ENCODE assay signal across 11 cellular contexts in the genomic region with DNA sequence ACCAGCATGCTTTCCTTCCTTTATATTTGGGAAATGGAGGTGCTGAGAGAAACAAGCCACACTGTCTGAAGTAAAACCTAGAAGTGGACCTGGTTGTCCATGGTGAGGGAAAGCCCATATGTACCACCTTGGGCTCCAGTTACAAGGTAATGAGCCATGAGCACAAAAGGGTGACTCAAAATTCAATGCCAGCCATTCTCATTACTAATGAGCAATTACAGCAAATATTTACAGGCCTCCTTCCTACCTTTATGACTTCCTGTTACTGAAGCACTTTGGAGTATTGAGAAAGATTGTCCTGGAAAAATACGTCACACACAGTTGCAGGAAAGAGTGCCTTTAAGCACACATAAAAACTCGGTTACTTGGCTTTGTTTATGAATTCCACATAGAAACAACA. TPM values are rescaled to one million over a fixed set of nuclear protein-coding genes. Genes with fewer than 3 reads are reported as not detected.
DNase-seq lines count a peak whose midpoint lies in the region; ATAC-seq and TF ChIP-seq lines count a peak whose summit lies in the region.
"Had no signal": no experiment of that assay in that cellular context is flagged by ENCODE, and none has a peak within 500 bp of the region (broad histone marks: within the 10 kb centered on the region; RNA-seq: fewer than 3 reads in every experiment).

No MANE protein-coding gene starts in this region.

- H3K4me1 ChIP-seq in mammary epithelial cell (ENCODE audit: insufficient read depth, low read length) (peaks cover 54% of the 10 kb centered on the region), lower lobe of right lung (peaks cover 97% of the 10 kb centered on the region)

- no peak for TF ChIP-seq CTCF in mammary epithelial cell (conservative IDR thresholded peaks at IDR 0.05 in 1 of 2, IDR thresholded peaks at IDR 0.05 in 1 of 2; ENCODE audit: extremely low read depth in 1 of 2, insufficient read depth in 1 of 2, low read depth in 1 of 2, low read length in 2 of 2)
- no peak for TF ChIP-seq CTCF in lower lobe of right lung (IDR thresholded peaks at IDR 0.05)

- 3% methylated on average over 2 of the region's 2 CpGs for WGBS in mammary epithelial cell (ENCODE audit: low coverage, missing lambda C conversion rate)

- H3K9me3 ChIP-seq in mammary epithelial cell (replicated peaks; ENCODE audit: insufficient read depth, low read length) (no peaks in the 10 kb centered on the region), lower lobe of right lung (no peaks in the 10 kb centered on the region)

- BruUV-seq in mammary epithelial cell (replicated peaks; lab: Mats Ljungman, UMichigan): no TSS peak

- H3K9ac ChIP-seq in mammary epithelial cell (ENCODE audit: insufficient read depth, low read length): no peak overlapping the region

- H3K4me3 ChIP-seq in mammary epithelial cell (replicated peaks in 1 of 3; ENCODE audit: insufficient read depth in 1 of 3, low read depth in 2 of 3, low read length in 3 of 3): no peak overlapping the region
- H3K4me3 ChIP-seq in lower lobe of right lung: peak overlapping the region; percentile 78
- H3K4me3 ChIP-seq: cardiac muscle cell had no signal

- H3K36me3 ChIP-seq in mammary epithelial cell (ENCODE audit: insufficient read depth, low read length) (no peaks in the 10 kb centered on the region), lower lobe of right lung (no peaks in the 10 kb centered on the region)
- H3K36me3 ChIP-seq: cardiac muscle cell had no signal

- H3K27me3 ChIP-seq in mammary epithelial cell (ENCODE audit: insufficient read depth, low read length): no peaks in the 10 kb centered on the region
- H3K27me3 ChIP-seq in lower lobe of right lung (ENCODE audit: low read depth): no peaks in the 10 kb centered on the region

- in situ Hi-C loops in mammary epithelial cell (cut with MboI; ENCODE audit: low sequenced_read_pairs in 2 of 2): no loop called here

- ATAC-seq in lower lobe of right lung: peak; percentile 79 to 83
- no peak for ATAC-seq in HG02678 (IDR thresholded peaks at IDR 0.05; ENCODE audit: unreplicated experiment)
- ATAC-seq in GM21526 (IDR thresholded peaks at IDR 0.05; ENCODE audit: low FRiP score, unreplicated experiment): no peak
- ATAC-seq in HG02623 (IDR thresholded peaks at IDR 0.05; ENCODE audit: unreplicated experiment): no peak
- ATAC-seq: CD8-positive, alpha-beta T cell had no signal

- dilution Hi-C loops in mammary epithelial cell (cut with HindIII; ENCODE audit: low sequenced_read_pairs): no loop called here

- H3K4me2 ChIP-seq in mammary epithelial cell (ENCODE audit: insufficient read depth, low read depth, low read length): peak overlapping the region; percentile 34

- peak overlapping the region; percentile 75 for H3K27ac ChIP-seq in mammary epithelial cell (ENCODE audit: insufficient read depth, low read depth, low read length)
- peak overlapping the region; percentile 98 for H3K27ac ChIP-seq in lower lobe of right lung
- H3K27ac ChIP-seq: cardiac muscle cell had no signal

- peak; percentile 61 for DNase-seq in COLO668 (lab: John Stamatoyannopoulos, UW; ENCODE audit: unreplicated experiment)
- peak; percentile 75 for DNase-seq in NCI-H1436 treated with DMSO at 0.1 percent for 48 hours (lab: John Stamatoyannopoulos, UW)
- peak; percentile 91 for DNase-seq in mammary epithelial cell
- DNase-seq in lower lobe of right lung: no peak
- DNase-seq in NCI-H526 (lab: John Stamatoyannopoulos, UW): no peak
- DNase-seq: CD8-positive, alpha-beta T cell; NCI-H524 treated with DMSO at 0.1 percent for 48 hours had no signal

- peaks cover 88% of the 10 kb centered on the region for H3K79me2 ChIP-seq in mammary epithelial cell (ENCODE audit: insufficient read depth, low read length)

- no peak overlapping the region for H2AFZ ChIP-seq in mammary epithelial cell (ENCODE audit: low read depth, low read length)

- H4K20me1 ChIP-seq in mammary epithelial cell (ENCODE audit: insufficient read depth, low read length): no peaks in the 10 kb centered on the region

- CTCF ChIA-PET in mammary epithelial cell (lab: Charles Lee; ENCODE audit: low non-redundant PET): no interaction called here

- intact Hi-C loops in mammary epithelial cell (cut with micrococcal nuclease) (loop anchor here (1.0 kb wide), 1 partner anchor 27 kb away; no protein-coding TSS in a partner anchor), lower lobe of right lung (cut with DNase I) (no loop called here)

RNA-seq across cellular contexts. Expression of a gene that starts 9.1 kb away (rescaled TPM):
- total RNA-seq in mammary epithelial cell: 100 to 1,000 TPM; 130 to 174 TPM
- 182 TPM for polyA plus RNA-seq in mammary epithelial cell
- polyA minus RNA-seq in mammary epithelial cell: 153 TPM
- total RNA-seq in lower lobe of right lung: 1,419 TPM

Comparison
In these comparisons a context has a peak if more than half of its experiments do, and no peak if none do; other contexts are left out.
1. DNase-seq: peak in COLO668 (single experiment), NCI-H1436 treated with DMSO at 0.1 percent for 48 hours (single experiment) and mammary epithelial cell (single experiment); none in lower lobe of right lung (single experiment) and NCI-H526 (0 of 2).
2. ATAC-seq: peak in lower lobe of right lung (2 of 2); none in HG02678 (single experiment), GM21526 (single experiment) and HG02623 (single experiment).